In the genomic region with DNA sequence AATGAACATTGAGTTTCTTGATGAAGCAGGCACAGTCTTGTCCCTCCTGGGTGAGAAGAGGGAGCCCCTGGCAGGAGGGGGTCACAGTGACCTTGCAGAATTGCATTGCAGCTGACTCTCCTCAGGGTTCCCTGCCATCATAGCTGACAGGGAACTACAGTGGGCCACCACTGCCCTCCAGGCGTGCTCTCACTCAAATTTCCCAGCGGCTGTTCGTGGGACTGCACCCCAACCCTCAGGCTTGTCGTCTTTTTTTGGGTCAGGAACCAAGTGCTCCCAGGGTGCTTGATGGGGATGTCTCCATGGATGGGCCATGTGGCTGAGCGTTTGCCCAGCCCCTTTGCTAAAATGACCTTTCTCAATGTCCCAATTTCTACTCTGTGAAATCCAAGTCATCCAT, we compare ENCODE assay signal across 13 cellular contexts.
A peak's percentile ranks its signal among the peaks of the same experiment; 100 is the strongest.
DNase-seq lines count a peak whose midpoint lies in the region; ATAC-seq, FAIRE-seq and TF ChIP-seq lines count a peak whose summit lies in the region.
"Had no signal": no experiment of that assay in that cellular context is flagged by ENCODE, and none has a peak within 500 bp of the region (broad histone marks: within the 10 kb centered on the region; RNA-seq: fewer than 3 reads in every experiment).

No MANE protein-coding gene starts in this region.

- no peaks in the 10 kb centered on the region for H3K79me2 ChIP-seq in HepG2 (ENCODE audit: insufficient read depth, low read length)

- H3K9me3 ChIP-seq in adipocyte (ENCODE audit: control insufficient read depth, low read length) (peaks cover 12% of the 10 kb centered on the region), HepG2 (ENCODE audit: low read length) (peaks cover 7% of the 10 kb centered on the region)

- H4K20me1 ChIP-seq in HepG2 (ENCODE audit: insufficient read depth, low read length): no peaks in the 10 kb centered on the region

- H3K4me3 ChIP-seq in adipocyte (ENCODE audit: low read length): no peak overlapping the region
- no peak overlapping the region for H3K4me3 ChIP-seq in HepG2 (replicated peaks in 1 of 3; ENCODE audit: insufficient read depth in 1 of 3, low read depth in 2 of 3, low read length in 3 of 3)
- H3K4me3 ChIP-seq: left lung had no signal

- H3K36me3 ChIP-seq in adipocyte (ENCODE audit: control insufficient read depth, insufficient read depth, low read length, severe bottlenecking): no peaks in the 10 kb centered on the region
- no peaks in the 10 kb centered on the region for H3K36me3 ChIP-seq in HepG2 (replicated peaks in 1 of 2; ENCODE audit: control insufficient read depth in 1 of 2, insufficient read depth in 2 of 2, low read length in 2 of 2)
- H3K36me3 ChIP-seq: left lung had no signal

- no TSS peak for BruUV-seq in HepG2 (replicated peaks; lab: Mats Ljungman, UMichigan)

- peaks cover 46% of the 10 kb centered on the region for H3K27me3 ChIP-seq in adipocyte (replicated peaks; ENCODE audit: control insufficient read depth, insufficient read depth, low read length)
- no peaks in the 10 kb centered on the region; a peak in 1 of 5 replicates for H3K27me3 ChIP-seq in HepG2 (ENCODE audit: control insufficient read depth in 1 of 2, insufficient read depth in 2 of 2, low read length in 2 of 2)

- no peak for TF ChIP-seq POLR2A in HepG2 (IDR thresholded peaks at IDR 0.05; ENCODE audit: insufficient read depth in 1 of 2, low read depth in 2 of 2, low read length in 2 of 2)

- in situ Hi-C loops in GM13977 (cut with MboI; ENCODE audit: low pct_unique_long_range_greater_than_20kb, low sequenced_read_pairs, unreplicated experiment) (no loop called here), HepG2 (cut with HindIII; ENCODE audit: extremely low pct_ligation_motif_present, low pct_unique_long_range_greater_than_20kb) (no loop called here)

- intact Hi-C loops in HepG2 (cut with micrococcal nuclease; ENCODE audit: unreplicated experiment): loop anchor here (5.0 kb wide), 1 partner anchor 1354 kb away; no protein-coding TSS in a partner anchor

- TF ChIP-seq EP300 in HepG2 (IDR thresholded peaks at IDR 0.05; ENCODE audit: low read depth in 2 of 2, low read length in 2 of 2): no peak
- no peak for TF ChIP-seq EP300 in HepG2 (CRISPR knock-in tag; IDR thresholded peaks at IDR 0.05; ENCODE audit: borderline replicate concordance)

- 0% methylated on average over 2 of the region's 5 CpGs for WGBS in HepG2 (ENCODE audit: low lambda C conversion rate)

- TF ChIP-seq RAD21 in HepG2 (CRISPR knock-in tag; IDR thresholded peaks at IDR 0.05): no peak

- TF ChIP-seq CTCF in AG09319 (IDR thresholded peaks at IDR 0.05; ENCODE audit: low read depth, low read length): 0 out of 2 replicates have a peak, but pooled peaks have one; percentile 2
- TF ChIP-seq CTCF in GM13977 (IDR thresholded peaks at IDR 0.05; ENCODE audit: extremely low read depth, insufficient read depth, missing control alignments): peak; percentile 40
- peak; percentile 9; the same call in 1 of the 2 replicates for TF ChIP-seq CTCF in HepG2 (CRISPR knock-in tag; IDR thresholded peaks at IDR 0.05)

- ATAC-seq in HepG2 (peak; percentile 88), HG02840 (IDR thresholded peaks at IDR 0.05; ENCODE audit: low FRiP score, unreplicated experiment) (no peak), GM18517 (IDR thresholded peaks at IDR 0.05; ENCODE audit: unreplicated experiment) (no peak)
- ATAC-seq: left lung had no signal

- CTCF ChIA-PET in HepG2 (lab: Yijun Ruan, JAX; ENCODE audit: low intra/inter-chr PET ratio, low total read pairs): no interaction called here

- DNase-seq in AG09319 (ENCODE audit: extremely low read depth, low read depth) (no peak), GM13977 (ENCODE audit: low spot score) (no peak), adipocyte (ENCODE audit: low read depth) (peak; percentile 5), HepG2 (ENCODE audit: low spot score) (no peak), cerebellar nuclear complex (lab: John Stamatoyannopoulos, UW) (no peak), HT-29 (ENCODE audit: low spot score) (no peak)
- DNase-seq: activated CD4-positive, alpha-beta T cell treated with anti-CD3 and anti-CD28 coated beads for 1 hour; left lung; NCI-H2081 treated with DMSO at 0.1 percent for 48 hours had no signal

- no peak overlapping the region for H2AFZ ChIP-seq in HepG2 (ENCODE audit: low read length)

- H3K27ac ChIP-seq in HepG2 (ENCODE audit: extremely low read length, insufficient read depth, low read length): no peak overlapping the region
- H3K27ac ChIP-seq: left lung had no signal

- H3K4me1 ChIP-seq in adipocyte (ENCODE audit: control insufficient read depth, insufficient read depth, low read length): no peaks in the 10 kb centered on the region
- no peaks in the 10 kb centered on the region for H3K4me1 ChIP-seq in HepG2 (ENCODE audit: insufficient read depth, low read length)
- H3K4me1 ChIP-seq: Caco-2, left lung had no signal

- no peak for FAIRE-seq in HepG2 (lab: Jason Lieb, UNC)
- FAIRE-seq: endothelial cell of umbilical vein had no signal

- POLR2A ChIA-PET in HepG2 (lab: Yijun Ruan, JAX): no interaction called here

- H3K9ac ChIP-seq in adipocyte (ENCODE audit: low read length): no peak overlapping the region
- no peak overlapping the region for H3K9ac ChIP-seq in HepG2 (ENCODE audit: insufficient read depth, low read depth, low read length)

- no peak overlapping the region for H3K4me2 ChIP-seq in HepG2 (ENCODE audit: low read depth, low read length)

TF ChIP-seq in HepG2, 621 proteins besides CTCF, POLR2A, EP300 and RAD21:
- no peak for TF ChIP-seq ZNF614 (CRISPR knock-in tag; IDR thresholded peaks at IDR 0.05; ENCODE audit: borderline replicate concordance)
- no peak for TF ChIP-seq ATF7 (IDR thresholded peaks at IDR 0.05)
- TF ChIP-seq ATF7 (CRISPR knock-in tag; IDR thresholded peaks at IDR 0.05): no peak
- TF ChIP-seq, protein P1, sequence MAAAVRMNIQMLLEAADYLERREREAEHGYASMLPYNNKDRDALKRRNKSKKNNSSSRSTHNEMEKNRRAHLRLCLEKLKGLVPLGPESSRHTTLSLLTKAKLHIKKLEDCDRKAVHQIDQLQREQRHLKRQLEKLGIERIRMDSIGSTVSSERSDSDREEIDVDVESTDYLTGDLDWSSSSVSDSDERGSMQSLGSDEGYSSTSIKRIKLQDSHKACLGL (CRISPR knock-in tag; IDR thresholded peaks at IDR 0.05): no peak
- TF ChIP-seq ZNF883 (CRISPR knock-in tag; IDR thresholded peaks at IDR 0.05; ENCODE audit: not compliant biosample characterization): no peak
- no peak for TF ChIP-seq HNRNPL (IDR thresholded peaks at IDR 0.05; ENCODE audit: low read depth, low read length)
- no peak for TF ChIP-seq PAX8 (CRISPR knock-in tag; IDR thresholded peaks at IDR 0.05; ENCODE audit: borderline replicate concordance)
- TF ChIP-seq ZNF577 (CRISPR knock-in tag; IDR thresholded peaks at IDR 0.05; ENCODE audit: borderline replicate concordance, low read depth): no peak
- TF ChIP-seq, protein P2, sequence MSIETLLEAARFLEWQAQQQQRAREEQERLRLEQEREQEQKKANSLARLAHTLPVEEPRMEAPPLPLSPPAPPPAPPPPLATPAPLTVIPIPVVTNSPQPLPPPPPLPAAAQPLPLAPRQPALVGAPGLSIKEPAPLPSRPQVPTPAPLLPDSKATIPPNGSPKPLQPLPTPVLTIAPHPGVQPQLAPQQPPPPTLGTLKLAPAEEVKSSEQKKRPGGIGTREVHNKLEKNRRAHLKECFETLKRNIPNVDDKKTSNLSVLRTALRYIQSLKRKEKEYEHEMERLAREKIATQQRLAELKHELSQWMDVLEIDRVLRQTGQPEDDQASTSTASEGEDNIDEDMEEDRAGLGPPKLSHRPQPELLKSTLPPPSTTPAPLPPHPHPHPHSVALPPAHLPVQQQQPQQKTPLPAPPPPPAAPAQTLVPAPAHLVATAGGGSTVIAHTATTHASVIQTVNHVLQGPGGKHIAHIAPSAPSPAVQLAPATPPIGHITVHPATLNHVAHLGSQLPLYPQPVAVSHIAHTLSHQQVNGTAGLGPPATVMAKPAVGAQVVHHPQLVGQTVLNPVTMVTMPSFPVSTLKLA (IDR thresholded peaks at IDR 0.05): no peak
- TF ChIP-seq JARID2 (CRISPR knock-in tag; IDR thresholded peaks at IDR 0.05; ENCODE audit: insufficient replicate concordance): no peak
- no peak for TF ChIP-seq ZNF274 (CRISPR knock-in tag; IDR thresholded peaks at IDR 0.05)
- TF ChIP-seq STAT5B (CRISPR knock-in tag; IDR thresholded peaks at IDR 0.05): no peak
- TF ChIP-seq ZNF207 (IDR thresholded peaks at IDR 0.05; ENCODE audit: borderline replicate concordance): no peak
- TF ChIP-seq MBNL3 (CRISPR knock-in tag; conservative IDR thresholded peaks at IDR 0.05): no peak
- no peak for TF ChIP-seq PRMT3 (CRISPR knock-in tag; IDR thresholded peaks at IDR 0.05; ENCODE audit: borderline replicate concordance, low read depth)
- TF ChIP-seq ZNF24 (IDR thresholded peaks at IDR 0.05): no peak
- TF ChIP-seq ZNF605 (CRISPR knock-in tag; IDR thresholded peaks at IDR 0.05): no peak
- TF ChIP-seq, protein P3, sequence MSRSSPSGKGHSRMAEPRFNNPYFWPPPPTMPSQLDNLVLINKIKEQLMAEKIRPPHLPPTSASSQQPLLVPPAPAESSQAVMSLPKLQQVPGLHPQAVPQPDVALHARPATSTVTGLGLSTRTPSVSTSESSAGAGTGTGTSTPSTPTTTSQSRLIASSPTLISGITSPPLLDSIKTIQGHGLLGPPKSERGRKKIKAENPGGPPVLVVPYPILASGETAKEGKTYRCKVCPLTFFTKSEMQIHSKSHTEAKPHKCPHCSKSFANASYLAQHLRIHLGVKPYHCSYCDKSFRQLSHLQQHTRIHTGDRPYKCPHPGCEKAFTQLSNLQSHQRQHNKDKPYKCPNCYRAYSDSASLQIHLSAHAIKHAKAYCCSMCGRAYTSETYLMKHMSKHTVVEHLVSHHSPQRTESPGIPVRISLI (CRISPR knock-in tag; IDR thresholded peaks at IDR 0.05; ENCODE audit: borderline replicate concordance): no peak
